In the genomic region with DNA sequence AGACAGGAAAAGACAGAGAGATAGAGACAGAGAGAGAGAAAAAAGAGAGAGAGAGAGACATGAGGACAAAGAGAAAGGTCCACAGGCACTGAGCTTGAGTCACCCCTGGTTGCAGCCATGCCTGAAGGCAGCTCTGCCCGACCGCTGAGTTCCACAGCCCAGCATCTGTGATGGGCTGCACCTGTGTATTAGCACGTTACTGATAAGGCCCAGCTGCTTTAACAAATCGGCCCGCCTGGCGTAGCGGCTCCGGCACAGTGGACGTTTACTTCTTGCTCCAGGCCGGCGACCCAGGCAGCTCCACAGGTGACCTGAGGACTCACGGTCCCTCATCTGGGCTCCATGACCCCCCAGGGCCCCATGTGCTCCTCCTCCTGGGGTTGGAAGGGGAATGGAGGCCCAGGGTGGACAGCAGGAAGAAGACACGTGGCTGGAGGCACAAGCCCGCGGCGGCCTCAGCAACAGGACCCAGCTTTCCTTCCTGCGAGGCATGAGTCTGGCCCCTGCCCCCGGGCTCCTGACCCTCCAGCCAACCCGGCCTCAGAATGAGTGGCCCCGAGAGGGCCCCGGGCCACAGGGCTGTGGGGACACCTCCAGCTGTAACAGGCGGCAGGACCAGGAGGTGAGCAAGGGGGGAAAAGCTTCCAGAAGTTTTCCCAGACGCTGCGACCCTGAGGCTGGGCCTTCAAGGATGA, we compare ENCODE assay signal across 22 cellular contexts. TPM values are rescaled to one million over a fixed set of nuclear protein-coding genes. Genes with fewer than 3 reads are reported as not detected.
DNase-seq lines count a peak whose midpoint lies in the region; ATAC-seq and TF ChIP-seq lines count a peak whose summit lies in the region.
"Had no signal": no experiment of that assay in that cellular context is flagged by ENCODE, and none has a peak within 500 bp of the region (broad histone marks: within the 10 kb centered on the region; RNA-seq: fewer than 3 reads in every experiment).

No MANE protein-coding gene starts in this region.

- H3K9me3 Mint-ChIP-seq in activated naive CD8-positive, alpha-beta T cell treated with anti-CD3 and anti-CD28 coated beads, Interleukin-2, amount 10 ng/mL, durations not matched to agents 7 days and 5 days, result peaks cover 12% of the 10 kb centered on the region
- H3K9me3 Mint-ChIP-seq in activated naive CD8-positive, alpha-beta T cell treated with anti-CD3 and anti-CD28 coated beads for 36 hours, result peaks cover 7% of the 10 kb centered on the region
- no peaks in the 10 kb centered on the region for H3K9me3 Mint-ChIP-seq in activated T-helper 17 cell treated with anti-CD3 and anti-CD28 coated beads, Interleukin-2, amount 50 U/mL, for 72 hours
- peaks cover 0 to 4% (median 0%) of the 10 kb centered on the region in 9 donors for H3K9me3 Mint-ChIP-seq in naive thymus-derived CD8-positive, alpha-beta T cell

- H3K4me3 Mint-ChIP-seq in activated naive CD8-positive, alpha-beta T cell treated with anti-CD3 and anti-CD28 coated beads, Interleukin-2, amount 10 ng/mL, durations not matched to agents 7 days and 5 days, result no peak overlapping the region
- H3K4me3 Mint-ChIP-seq in activated naive CD8-positive, alpha-beta T cell treated with anti-CD3 and anti-CD28 coated beads for 36 hours, result no peak overlapping the region
- H3K4me3 Mint-ChIP-seq in activated T-helper 17 cell treated with anti-CD3 and anti-CD28 coated beads, Interleukin-2, amount 50 U/mL, for 72 hours, result no peak overlapping the region
- H3K4me3 Mint-ChIP-seq in naive thymus-derived CD8-positive, alpha-beta T cell, result no peak overlapping the region

- no peaks in the 10 kb centered on the region for H3K27me3 ChIP-seq in upper lobe of right lung
- H3K27me3 ChIP-seq: BLaER1 treated with 17β-estradiol and CSF1 and Interleukin-3, amounts not matched to agents 10 nM and 100 nM; breast epithelium; MG63; pancreas had no signal

- H3K36me3 ChIP-seq in upper lobe of right lung, result no peaks in the 10 kb centered on the region
- H3K36me3 ChIP-seq: BLaER1 treated with 17β-estradiol and CSF1 and Interleukin-3, amounts not matched to agents 10 nM and 100 nM; breast epithelium; HAP-1; MG63; pancreas had no signal

- intact Hi-C loops in upper lobe of right lung (cut with DNase I), result no loop called here

- no peak overlapping the region for H3K27ac ChIP-seq in upper lobe of right lung
- H3K27ac ChIP-seq: breast epithelium, pancreas had no signal

- H3K4me1 ChIP-seq in upper lobe of right lung, result peaks cover 10% of the 10 kb centered on the region
- H3K4me1 ChIP-seq: breast epithelium had no signal

- no peak overlapping the region for H3K4me3 ChIP-seq in upper lobe of right lung
- H3K4me3 ChIP-seq: BLaER1 treated with 17β-estradiol and CSF1 and Interleukin-3, amounts not matched to agents 10 nM and 100 nM; breast epithelium; HAP-1; MG63; pancreas; SK-N-MC had no signal

- DNase-seq in activated naive CD8-positive, alpha-beta T cell treated with anti-CD3 and anti-CD28 coated beads, Interleukin-2, amount 10 ng/mL, durations not matched to agents 7 days and 5 days, result no peak
- DNase-seq in activated naive CD8-positive, alpha-beta T cell treated with anti-CD3 and anti-CD28 coated beads for 36 hours, result no peak
- DNase-seq in naive thymus-derived CD8-positive, alpha-beta T cell, result no peak
- DNase-seq in upper lobe of right lung, result peak; percentile 64
- DNase-seq in EL, result no peak
- DNase-seq in stimulated activated CD4-positive, alpha-beta T cell treated with anti-CD3 and anti-CD28 coated beads, Interleukin-15, amount 100 ng/mL, for 24 hours, result no peak
- DNase-seq in activated effector memory CD4-positive, alpha-beta T cell treated with Interleukin-2 at 50 U/mL for 16 hours, result no peak
- DNase-seq: ACHN; activated CD4-positive, CD25-positive, alpha-beta regulatory T cell treated with anti-CD3 and anti-CD28 coated beads, Interleukin-2, amount 50 U/mL, for 72 hours; cortex of kidney; DMS 273 treated with DMSO at 0.1 percent for 48 hours; MG63; NCI-H1436; NCI-H526 treated with DMSO at 0.1 percent for 48 hours; pancreas; RPMI8226 had no signal

- peak overlapping the region; percentile 67 for H3K27ac Mint-ChIP-seq in activated naive CD8-positive, alpha-beta T cell treated with anti-CD3 and anti-CD28 coated beads, Interleukin-2, amount 10 ng/mL, durations not matched to agents 7 days and 5 days
- no peak overlapping the region for H3K27ac Mint-ChIP-seq in activated naive CD8-positive, alpha-beta T cell treated with anti-CD3 and anti-CD28 coated beads for 36 hours
- H3K27ac Mint-ChIP-seq in activated T-helper 17 cell treated with anti-CD3 and anti-CD28 coated beads, Interleukin-2, amount 50 U/mL, for 72 hours, result peak overlapping the region; percentile 58
- H3K27ac Mint-ChIP-seq in naive thymus-derived CD8-positive, alpha-beta T cell, result peak overlapping the region in 8 of 10 donors; percentile 20 to 94 (median 82)

- TF ChIP-seq CTCF in upper lobe of right lung (IDR thresholded peaks at IDR 0.05), result no peak

- no peak for ATAC-seq in activated naive CD8-positive, alpha-beta T cell treated with anti-CD3 and anti-CD28 coated beads, Interleukin-2, amount 10 ng/mL, durations not matched to agents 7 days and 5 days (ENCODE audit: low read depth)
- ATAC-seq in activated T-helper 17 cell treated with anti-CD3 and anti-CD28 coated beads, Interleukin-2, amount 50 U/mL, for 72 hours (replicated peaks), result no peak
- ATAC-seq in naive thymus-derived CD8-positive, alpha-beta T cell, result no peak
- ATAC-seq in upper lobe of right lung, result no peak
- ATAC-seq: pancreas, right cardiac atrium had no signal

- H3K4me1 Mint-ChIP-seq in activated naive CD8-positive, alpha-beta T cell treated with anti-CD3 and anti-CD28 coated beads, Interleukin-2, amount 10 ng/mL, durations not matched to agents 7 days and 5 days, result peaks cover 15% of the 10 kb centered on the region
- peaks cover 16% of the 10 kb centered on the region for H3K4me1 Mint-ChIP-seq in activated naive CD8-positive, alpha-beta T cell treated with anti-CD3 and anti-CD28 coated beads for 36 hours
- H3K4me1 Mint-ChIP-seq in activated T-helper 17 cell treated with anti-CD3 and anti-CD28 coated beads, Interleukin-2, amount 50 U/mL, for 72 hours, result peaks cover 23% of the 10 kb centered on the region
- peaks cover 17 to 33% (median 23%) of the 10 kb centered on the region in 4 donors for H3K4me1 Mint-ChIP-seq in naive thymus-derived CD8-positive, alpha-beta T cell

- peaks cover 6% of the 10 kb centered on the region for H3K27me3 Mint-ChIP-seq in activated naive CD8-positive, alpha-beta T cell treated with anti-CD3 and anti-CD28 coated beads, Interleukin-2, amount 10 ng/mL, durations not matched to agents 7 days and 5 days
- no peaks in the 10 kb centered on the region for H3K27me3 Mint-ChIP-seq in activated naive CD8-positive, alpha-beta T cell treated with anti-CD3 and anti-CD28 coated beads for 36 hours
- no peaks in the 10 kb centered on the region for H3K27me3 Mint-ChIP-seq in activated T-helper 17 cell treated with anti-CD3 and anti-CD28 coated beads, Interleukin-2, amount 50 U/mL, for 72 hours
- H3K27me3 Mint-ChIP-seq in naive thymus-derived CD8-positive, alpha-beta T cell, result no peaks in the 10 kb centered on the region

- H3K36me3 Mint-ChIP-seq in activated naive CD8-positive, alpha-beta T cell treated with anti-CD3 and anti-CD28 coated beads, Interleukin-2, amount 10 ng/mL, durations not matched to agents 7 days and 5 days, result peaks cover 14% of the 10 kb centered on the region
- H3K36me3 Mint-ChIP-seq in activated naive CD8-positive, alpha-beta T cell treated with anti-CD3 and anti-CD28 coated beads for 36 hours, result peaks cover 12% of the 10 kb centered on the region
- H3K36me3 Mint-ChIP-seq in activated T-helper 17 cell treated with anti-CD3 and anti-CD28 coated beads, Interleukin-2, amount 50 U/mL, for 72 hours (ENCODE audit: low read depth), result peaks cover 11% of the 10 kb centered on the region
- peaks cover 0 to 3% (median 0%) of the 10 kb centered on the region in 3 donors for H3K36me3 Mint-ChIP-seq in naive thymus-derived CD8-positive, alpha-beta T cell

- no peaks in the 10 kb centered on the region for H3K9me3 ChIP-seq in upper lobe of right lung
- H3K9me3 ChIP-seq: HAP-1, MG63, pancreas had no signal

- POLR2A ChIA-PET in activated naive CD8-positive, alpha-beta T cell treated with anti-CD3 and anti-CD28 coated beads, Interleukin-2, amount 10 ng/mL, durations not matched to agents 7 days and 5 days (lab: Charles Lee), result no interaction called here
- POLR2A ChIA-PET in naive thymus-derived CD8-positive, alpha-beta T cell (lab: Charles Lee), result interaction anchor here (0.8 to 2.0 kb wide), 3 partner anchors 33 to 72 kb away, joined by 3 to 4 read pairs (median 3); no protein-coding TSS in a partner anchor

RNA-seq across cellular contexts. Expression of a gene that starts 3.9 kb away (rescaled TPM):
- total RNA-seq in activated naive CD8-positive, alpha-beta T cell treated with anti-CD3 and anti-CD28 coated beads, Interleukin-2, amount 10 ng/mL, durations not matched to agents 7 days and 5 days, result 100 to 1,000 TPM; 127 to 134 TPM
- total RNA-seq in activated naive CD8-positive, alpha-beta T cell treated with anti-CD3 and anti-CD28 coated beads for 36 hours, result 10 to 100 TPM; 50.7 to 51.1 TPM
- 10 to 100 TPM; 50.2 to 50.7 TPM for total RNA-seq in activated T-helper 17 cell treated with anti-CD3 and anti-CD28 coated beads, Interleukin-2, amount 50 U/mL, for 72 hours
- 100 to 1,000 TPM; 168 to 175 TPM for total RNA-seq in naive thymus-derived CD8-positive, alpha-beta T cell
- 10 to 100 TPM; 25.4 to 67.6 (median 26.4) TPM for polyA plus RNA-seq in naive thymus-derived CD8-positive, alpha-beta T cell
- 60.6 TPM for total RNA-seq in upper lobe of right lung

RNA-seq across cellular contexts. Expression of a gene that starts 31.9 kb away (rescaled TPM):
- 1 to 10 TPM; 7.6 to 9.3 TPM for total RNA-seq in activated naive CD8-positive, alpha-beta T cell treated with anti-CD3 and anti-CD28 coated beads, Interleukin-2, amount 10 ng/mL, durations not matched to agents 7 days and 5 days
- total RNA-seq in activated naive CD8-positive, alpha-beta T cell treated with anti-CD3 and anti-CD28 coated beads for 36 hours, result 1 to 10 TPM; 5.7 to 5.9 TPM
- total RNA-seq in activated T-helper 17 cell treated with anti-CD3 and anti-CD28 coated beads, Interleukin-2, amount 50 U/mL, for 72 hours, result 10 to 100 TPM; 11.6 to 12.2 TPM
- total RNA-seq in naive thymus-derived CD8-positive, alpha-beta T cell, result 1 to 10 TPM; 4.2 to 4.5 TPM
- polyA plus RNA-seq in naive thymus-derived CD8-positive, alpha-beta T cell, result 1 to 10 TPM; 1.9 to 3.6 (median 3.6) TPM
- total RNA-seq in upper lobe of right lung, result 6.3 TPM

RNA-seq across cellular contexts. Expression of a gene that starts 31.9 kb away (rescaled TPM):
- 10 to 100 TPM; 35.1 to 35.2 TPM for total RNA-seq in activated naive CD8-positive, alpha-beta T cell treated with anti-CD3 and anti-CD28 coated beads, Interleukin-2, amount 10 ng/mL, durations not matched to agents 7 days and 5 days
- total RNA-seq in activated naive CD8-positive, alpha-beta T cell treated with anti-CD3 and anti-CD28 coated beads for 36 hours, result 10 to 100 TPM; 31.0 to 35.0 TPM
- total RNA-seq in activated T-helper 17 cell treated with anti-CD3 and anti-CD28 coated beads, Interleukin-2, amount 50 U/mL, for 72 hours, result 10 to 100 TPM; 31.7 to 36.4 TPM
- 10 to 100 TPM; 20.7 to 23.4 TPM for total RNA-seq in naive thymus-derived CD8-positive, alpha-beta T cell
- polyA plus RNA-seq in naive thymus-derived CD8-positive, alpha-beta T cell, result 10 to 100 TPM; 12.1 to 15.5 (median 12.5) TPM
- 73.2 TPM for total RNA-seq in upper lobe of right lung

RNA-seq across cellular contexts. Expression of a gene that starts 51.8 kb away (rescaled TPM):
- 100 to 1,000 TPM; 185 to 194 TPM for total RNA-seq in activated naive CD8-positive, alpha-beta T cell treated with anti-CD3 and anti-CD28 coated beads, Interleukin-2, amount 10 ng/mL, durations not matched to agents 7 days and 5 days
- total RNA-seq in activated naive CD8-positive, alpha-beta T cell treated with anti-CD3 and anti-CD28 coated beads for 36 hours, result 100 to 1,000 TPM in 1 of 2 experiments, 10 to 100 TPM in 1; 98.7 to 106 TPM
- 100 to 1,000 TPM in 1 of 2 donors, 10 to 100 TPM in 1; 84.4 to 109 TPM for total RNA-seq in activated T-helper 17 cell treated with anti-CD3 and anti-CD28 coated beads, Interleukin-2, amount 50 U/mL, for 72 hours
- total RNA-seq in naive thymus-derived CD8-positive, alpha-beta T cell, result 100 to 1,000 TPM; 106 to 109 TPM
- polyA plus RNA-seq in naive thymus-derived CD8-positive, alpha-beta T cell, result 100 to 1,000 TPM; 153 to 207 (median 155) TPM
- total RNA-seq in upper lobe of right lung, result 76.1 TPM
